Comparison of ENCODE assay signal across 7 cellular contexts in the genomic region with DNA sequence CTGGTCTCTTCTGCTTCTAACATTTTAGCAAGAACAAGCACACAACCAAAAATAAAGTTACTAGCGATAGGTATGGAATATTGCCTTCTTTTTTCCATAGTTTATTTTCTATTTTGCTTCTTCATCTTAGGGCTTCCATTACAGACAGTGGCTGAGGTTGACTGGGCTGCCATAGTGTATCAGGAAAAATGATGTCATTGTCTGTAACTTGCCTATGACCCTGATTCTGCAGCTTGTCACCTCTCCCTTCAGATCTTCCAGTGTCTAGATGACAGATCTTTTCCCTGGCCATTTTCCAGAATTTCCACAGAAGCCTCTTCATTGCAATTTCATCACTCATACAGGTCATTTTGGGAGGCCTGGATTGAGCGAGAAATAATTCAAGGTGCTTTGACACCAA.
"Had no signal": no experiment of that assay in that cellular context is flagged by ENCODE, and none has a peak within 500 bp of the region (broad histone marks: within the 10 kb centered on the region; RNA-seq: fewer than 3 reads in every experiment).

No MANE protein-coding gene starts in this region.

- H3K4me3 ChIP-seq: GM23338, K562 had no signal

- H3K4me2 ChIP-seq: GM23338 had no signal

- H3K27ac ChIP-seq: HL-60 had no signal

- DNase-seq: H9, HCEC 1CT, HFFc6, IMR-90 had no signal
